22 cellular contexts compared by ENCODE assay signal in genomic region chr3:150680562-150680961, GRCh38. TPM values are rescaled to one million over a fixed set of nuclear protein-coding genes. Genes with fewer than 3 reads are reported as not detected.
DNase-seq lines count a peak whose midpoint lies in the region; ATAC-seq, FAIRE-seq and TF ChIP-seq lines count a peak whose summit lies in the region.
"Had no signal": no experiment of that assay in that cellular context is flagged by ENCODE, and none has a peak within 500 bp of the region (broad histone marks: within the 10 kb centered on the region; RNA-seq: fewer than 3 reads in every experiment).

No MANE protein-coding gene starts in this region.

- RAD21 ChIA-PET in GM12878 (lab: Charles Lee; ENCODE audit: unreplicated experiment), result interaction anchor here (1.2 kb wide), 2 partner anchors 19 to 41 kb away, joined by 3 read pairs; no protein-coding TSS in a partner anchor

- TF ChIP-seq RAD21 in GM12878 (IDR thresholded peaks at IDR 0.05; ENCODE audit: insufficient read depth, low read depth, low read length), result no peak

- intact Hi-C loops in GM12878 (cut with micrococcal nuclease; ENCODE audit: unreplicated experiment), result no loop called here
- intact Hi-C loops in adrenal gland (cut with DNase I), result no loop called here
- intact Hi-C loops in uterus (cut with DNase I; ENCODE audit: low total_unique reads), result no loop called here

- ATAC-seq in GM21526 (IDR thresholded peaks at IDR 0.05; ENCODE audit: low FRiP score, unreplicated experiment) (peak; percentile 11), HG03571 (IDR thresholded peaks at IDR 0.05; ENCODE audit: unreplicated experiment) (peak; percentile 7), GM12878 (peak; percentile 15; the same call in 2 of the 3 replicates), HG03025 (IDR thresholded peaks at IDR 0.05; ENCODE audit: low FRiP score, unreplicated experiment) (no peak)
- ATAC-seq: gastroesophageal sphincter, GM23338 had no signal

- CTCF ChIA-PET in activated CD4-positive, alpha-beta T cell treated with anti-CD3 and anti-CD28 coated beads, Interleukin-2, amount 10 ng/mL, durations not matched to agents 7 days and 5 days (lab: Charles Lee), result interaction anchor here (1.0 to 1.1 kb wide), 2 partner anchors 9 to 10 kb away, joined by 3 to 4 read pairs; no protein-coding TSS in a partner anchor
- CTCF ChIA-PET in GM12878 (lab: Yijun Ruan, JAX), result interaction anchor here (0.6 to 1.9 kb wide), 7 partner anchors 12 to 434 kb away, joined by 3 to 6 read pairs (median 4); no protein-coding TSS in a partner anchor

- H3K9me3 ChIP-seq in GM12878 (replicated peaks; ENCODE audit: control insufficient read depth, insufficient read depth, low read length) (peaks cover 19% of the 10 kb centered on the region), adrenal gland (replicated peaks in 1 of 3) (peaks cover 0 to 5% (median 0%) of the 10 kb centered on the region in 3 donors), uterus (no peaks in the 10 kb centered on the region)

- in situ Hi-C loops in GM12878 (cut with MboI), result no loop called here

- no peak for TF ChIP-seq POLR2A in GM12878 (IDR thresholded peaks at IDR 0.05; ENCODE audit: low read depth, low read length)
- no peak for TF ChIP-seq POLR2A in adrenal gland (IDR thresholded peaks at IDR 0.05)
- no peak for TF ChIP-seq POLR2A in uterus (IDR thresholded peaks at IDR 0.05)

- TF ChIP-seq CTCF in GM12878 (IDR thresholded peaks at IDR 0.05 in 2 of 3, conservative IDR thresholded peaks at IDR 0.05 in 1 of 3; ENCODE audit: control insufficient read depth in 2 of 3, extremely low read depth in 1 of 3, insufficient read depth in 1 of 3, low read depth in 3 of 3, low read length in 3 of 3) (no peak), adrenal gland (IDR thresholded peaks at IDR 0.05) (no peak), uterus (IDR thresholded peaks at IDR 0.05) (no peak)

- H3K9ac ChIP-seq in GM12878 (ENCODE audit: control insufficient read depth, insufficient read depth, low read length), result no peak overlapping the region

- peaks cover 2% of the 10 kb centered on the region for H3K27me3 Mint-ChIP-seq in activated CD4-positive, alpha-beta T cell treated with anti-CD3 and anti-CD28 coated beads, Interleukin-2, amount 10 ng/mL, durations not matched to agents 7 days and 5 days

- H3K4me2 ChIP-seq in GM12878 (ENCODE audit: control insufficient read depth, insufficient read depth), result peak overlapping the region; percentile 72
- H3K4me2 ChIP-seq: GM23338 had no signal

- FAIRE-seq in GM12878 (lab: Jason Lieb, UNC), result peak; percentile 23
- FAIRE-seq: A204.1 had no signal

- POLR2A ChIA-PET in activated CD4-positive, alpha-beta T cell treated with anti-CD3 and anti-CD28 coated beads, Interleukin-2, amount 10 ng/mL, durations not matched to agents 7 days and 5 days (lab: Charles Lee), result no interaction called here
- POLR2A ChIA-PET in GM12878 (lab: Charles Lee), result interaction anchor here (0.6 to 1.3 kb wide), 4 partner anchors 9 to 83 kb away, joined by 3 to 6 read pairs (median 4); no protein-coding TSS in a partner anchor

- BruUV-seq in GM12878 (replicated peaks; lab: Mats Ljungman, UMichigan), result no TSS peak

- no peaks in the 10 kb centered on the region for H3K27me3 ChIP-seq in GM12878 (replicated peaks in 1 of 2; ENCODE audit: control insufficient read depth in 2 of 2, insufficient read depth in 2 of 2, low read length in 1 of 2)
- H3K27me3 ChIP-seq in adrenal gland, result no peaks in the 10 kb centered on the region
- no peaks in the 10 kb centered on the region for H3K27me3 ChIP-seq in uterus
- H3K27me3 ChIP-seq: gastroesophageal sphincter, MG63 had no signal

- 74% methylated on average over 5 of the region's 5 CpGs for WGBS in GM12878 (ENCODE audit: insufficient coverage, insufficient replicate concordance, low lambda C conversion rate, missing lambda C conversion rate)
- WGBS in adrenal gland, 4 donors, result 85 to 89% (median 88%) methylated on average over 5 of the region's 5 CpGs

- SMC1A ChIA-PET in GM12878 (lab: Charles Lee; ENCODE audit: uncharacterized antibody, unreplicated experiment), result interaction anchor here (0.9 to 1.9 kb wide), 9 partner anchors 9 to 85 kb away, joined by 3 to 17 read pairs (median 4); partner anchors contain the start of gene ERICH6

- DNase-seq in activated CD4-positive, alpha-beta T cell treated with anti-CD3 and anti-CD28 coated beads, Interleukin-2, amount 10 ng/mL, durations not matched to agents 7 days and 5 days, result no peak
- no peak for DNase-seq in activated CD4-positive, alpha-beta T cell treated with anti-CD3 and anti-CD28 coated beads for 48 hours
- DNase-seq in GM12878 (ENCODE audit: low read depth, low spot score) (no peak), adrenal gland (no peak), uterus (no peak)
- DNase-seq: cerebellar nuclear complex; immature natural killer cell; MG63; NCI-H2107; NK-92 treated with Interleukin-12 subunit alpha and Interleukin-12 subunit beta, amount 100 ng/mL, for 24 hours; occipital lobe; SHP77; substantia nigra had no signal

- H4K20me1 ChIP-seq in GM12878 (ENCODE audit: control insufficient read depth, insufficient read depth), result no peaks in the 10 kb centered on the region

- no peaks in the 10 kb centered on the region for H3K36me3 ChIP-seq in GM12878 (ENCODE audit: control insufficient read depth in 2 of 2, insufficient read depth in 2 of 2, low read length in 1 of 2)
- no peaks in the 10 kb centered on the region for H3K36me3 ChIP-seq in adrenal gland (replicated peaks in 1 of 2)
- H3K36me3 ChIP-seq in uterus, result no peaks in the 10 kb centered on the region
- H3K36me3 ChIP-seq: gastroesophageal sphincter, MG63 had no signal

- H3K27ac ChIP-seq in GM12878 (ENCODE audit: control insufficient read depth, insufficient read depth) (peak overlapping the region; percentile 46; the same call in 1 of the 2 replicates), adrenal gland (no peak overlapping the region), uterus (no peak overlapping the region)
- H3K27ac ChIP-seq: gastroesophageal sphincter, skin epidermis had no signal

- peaks cover 12% of the 10 kb centered on the region for H3K9me3 Mint-ChIP-seq in activated CD4-positive, alpha-beta T cell treated with anti-CD3 and anti-CD28 coated beads, Interleukin-2, amount 10 ng/mL, durations not matched to agents 7 days and 5 days

- peaks cover 13% of the 10 kb centered on the region for H3K4me1 ChIP-seq in GM12878 (ENCODE audit: control insufficient read depth, insufficient read depth, low read length)
- H3K4me1 ChIP-seq in adrenal gland (replicated peaks in 1 of 2), result no peaks in the 10 kb centered on the region
- H3K4me1 ChIP-seq in uterus, result no peaks in the 10 kb centered on the region
- H3K4me1 ChIP-seq: gastroesophageal sphincter had no signal

- no peak for TF ChIP-seq EP300 in GM12878 (IDR thresholded peaks at IDR 0.05; ENCODE audit: borderline replicate concordance in 1 of 2, control insufficient read depth in 1 of 2, low read depth in 2 of 2, low read length in 2 of 2)

- peak overlapping the region; percentile 5 for H2AFZ ChIP-seq in GM12878 (ENCODE audit: control insufficient read depth, low read depth, low read length)
- H2AFZ ChIP-seq: GM23338 had no signal

- H3K4me1 Mint-ChIP-seq in activated CD4-positive, alpha-beta T cell treated with anti-CD3 and anti-CD28 coated beads, Interleukin-2, amount 10 ng/mL, durations not matched to agents 7 days and 5 days, result peaks cover 24% of the 10 kb centered on the region
- H3K4me1 Mint-ChIP-seq: GM23338 had no signal

- peak overlapping the region; percentile 22 for H3K27ac Mint-ChIP-seq in activated CD4-positive, alpha-beta T cell treated with anti-CD3 and anti-CD28 coated beads, Interleukin-2, amount 10 ng/mL, durations not matched to agents 7 days and 5 days
- H3K27ac Mint-ChIP-seq: GM23338 had no signal

- H3K36me3 Mint-ChIP-seq in activated CD4-positive, alpha-beta T cell treated with anti-CD3 and anti-CD28 coated beads, Interleukin-2, amount 10 ng/mL, durations not matched to agents 7 days and 5 days (ENCODE audit: low read depth), result peaks cover 2% of the 10 kb centered on the region

- H3K79me2 ChIP-seq in GM12878 (ENCODE audit: control insufficient read depth, insufficient read depth, low read length), result no peaks in the 10 kb centered on the region

- H3K4me3 ChIP-seq in GM12878 (peak overlapping the region; percentile 3; the same call in 1 of the 2 replicates), adrenal gland (no peak overlapping the region), uterus (no peak overlapping the region)
- H3K4me3 ChIP-seq: gastroesophageal sphincter, GM23338, MG63, skin epidermis had no signal

- H3K4me3 Mint-ChIP-seq in activated CD4-positive, alpha-beta T cell treated with anti-CD3 and anti-CD28 coated beads, Interleukin-2, amount 10 ng/mL, durations not matched to agents 7 days and 5 days, result no peak overlapping the region
- H3K4me3 Mint-ChIP-seq: GM23338, immature natural killer cell had no signal

TF ChIP-seq in GM12878, 131 proteins besides CTCF, POLR2A, EP300 and RAD21 (continues in another document):
- TF ChIP-seq NRF1 (conservative IDR thresholded peaks at IDR 0.05; ENCODE audit: low read depth, low read length) (no peak), NR2C2 (IDR thresholded peaks at IDR 0.05; ENCODE audit: borderline replicate concordance, control insufficient read depth, insufficient read length, low read depth) (no peak), NR2C1 (IDR thresholded peaks at IDR 0.05) (no peak), RCOR1 (conservative IDR thresholded peaks at IDR 0.05; ENCODE audit: low read depth, low read length) (no peak)

RNA-seq across cellular contexts. Expression of gene ERICH6, which starts 23.2 kb away (rescaled TPM):
- total RNA-seq in activated CD4-positive, alpha-beta T cell treated with anti-CD3 and anti-CD28 coated beads, Interleukin-2, amount 10 ng/mL, durations not matched to agents 7 days and 5 days, result under 1 TPM; 0.50 to 0.81 TPM
- not detected in 2 replicates for total RNA-seq in GM12878 (2013; cell fraction: nucleolus; rRNA removed)
- total RNA-seq in GM12878 (2014; rRNA removed), result 0.06 TPM in 1 of 2 replicates, not detected in the other
- 0.04 and 0.09 TPM in 2 replicates for total RNA-seq in GM12878 (2014; rRNA removed; fragmentation: Illumina TruSeq; extraction: Trizol)
- total RNA-seq in GM12878 (2021), result 0.40 TPM in 1 of 2 replicates, not detected in the other
- polyA plus RNA-seq in GM12878 (2011; ENCODE audit: low read depth), result not detected
- polyA plus RNA-seq in GM12878 (2011; rRNA removed), result not detected in 2 replicates
- 0.18 TPM in 1 of 2 replicates, not detected in the other for polyA plus RNA-seq in GM12878 (2011; cell fraction: cytosol; rRNA removed)
- 0.25 TPM in 1 of 2 replicates, not detected in the other for polyA plus RNA-seq in GM12878 (2011; cell fraction: nucleus; rRNA removed)
- polyA plus RNA-seq in GM12878 (2012), result 0.09 TPM in 1 of 2 replicates, not detected in the other
- polyA plus RNA-seq in GM12878 (2014; fragmentation: Illumina TruSeq; extraction: Trizol), result not detected in 2 replicates
- polyA plus RNA-seq in GM12878 (2014; fragmentation: Nextera tagmentation; extraction: Ambion mirVana), result under 1 TPM in 1 of 2 experiments, not detected in 1; 0.40 TPM
- not detected in 2 replicates for polyA plus RNA-seq in GM12878 (2014; rRNA removed)
- polyA plus RNA-seq in GM12878 (2016; fragmentation: Nextera tagmentation; extraction: Ambion mirVana), result under 1 TPM in 1 of 2 experiments, not detected in 1; 0.39 TPM
- not detected in 2 replicates for polyA minus RNA-seq in GM12878 (2011; rRNA and poly(A)+ RNA removed)
- polyA minus RNA-seq in GM12878 (2011; cell fraction: cytosol; rRNA and poly(A)+ RNA removed), result 0.42 TPM in 1 of 2 replicates, not detected in the other
- polyA minus RNA-seq in GM12878 (2011; cell fraction: nucleus; rRNA and poly(A)+ RNA removed), result 0.12 TPM in 1 of 2 replicates, not detected in the other
- under 1 TPM in 3 of 8 donors, not detected in 5; 0.46 to 0.55 (median 0.47) TPM for total RNA-seq in adrenal gland
- polyA plus RNA-seq in adrenal gland, result not detected
- total RNA-seq in uterus, result not detected
- total RNA-seq: gastroesophageal sphincter, GM23338, HT-29, occipital lobe had no signal
- polyA plus RNA-seq: adipose tissue had no signal
